In genomic region chr17:79087428-79088143, GRCh38 we compare ENCODE assay signal across 8 cellular contexts. TPM values are rescaled to one million over a fixed set of nuclear protein-coding genes. Genes with fewer than 3 reads are reported as not detected.
DNase-seq lines count a peak whose midpoint lies in the region; ATAC-seq and TF ChIP-seq lines count a peak whose summit lies in the region.

No MANE protein-coding gene starts in this region.

- peaks cover 4 to 27% of the 10 kb centered on the region in 2 donors for H3K27me3 ChIP-seq in left lung

- H3K4me3 ChIP-seq in AG04449 (ENCODE audit: low read depth, low read length), result no peak overlapping the region
- H3K4me3 ChIP-seq in left lung, result no peak overlapping the region

- peak; percentile 85 for ATAC-seq in left lung
- ATAC-seq in GM21528 (IDR thresholded peaks at IDR 0.05; ENCODE audit: low FRiP score, unreplicated experiment), result no peak

- no peak for DNase-seq in AG04449 (ENCODE audit: low read depth, low spot score)
- peak; percentile 88 for DNase-seq in GM19238 (ENCODE audit: insufficient read length, low spot score)
- peak; percentile 91 for DNase-seq in NCI-H2196 (lab: John Stamatoyannopoulos, UW; ENCODE audit: unreplicated experiment)
- peak; percentile 41 to 70 for DNase-seq in activated CD4-positive, alpha-beta T cell treated with anti-CD3 and anti-CD28 coated beads for 24 hours (ENCODE audit: low read depth in 2 of 2)
- peak; percentile 90 for DNase-seq in cerebellum (ENCODE audit: low spot score)
- DNase-seq in left lung, result peak; percentile 64 to 90
- DNase-seq in stimulated activated CD4-positive, alpha-beta T cell treated with anti-CD3 and anti-CD28 coated beads, Interleukin-4, amount 100 ng/mL, for 4 hours, result peak; percentile 63 to 75

- H3K4me1 ChIP-seq in left lung, result peaks cover 0 to 4% of the 10 kb centered on the region in 2 donors

- intact Hi-C loops in left lung (cut with DNase I), result loop anchor here in 1 of 2 donors (5.0 kb wide), 1 partner anchor 305 kb away; no protein-coding TSS in a partner anchor

- H3K36me3 ChIP-seq in left lung, result peaks cover 0 to 49% of the 10 kb centered on the region in 2 donors

- TF ChIP-seq CTCF in AG04449 (IDR thresholded peaks at IDR 0.05; ENCODE audit: insufficient read depth, low read length, missing control alignments), result peak; percentile 93
- peak; percentile 85 to 92 for TF ChIP-seq CTCF in left lung (IDR thresholded peaks at IDR 0.05)

- H3K9me3 ChIP-seq in left lung, result no peaks in the 10 kb centered on the region

- POLR2A ChIA-PET in AG04449 (lab: Yijun Ruan, JAX), result no interaction called here

- no peak overlapping the region for H3K27ac ChIP-seq in left lung

- CTCF ChIA-PET in AG04449 (lab: Yijun Ruan, JAX), result interaction anchor here (0.7 to 10.9 kb wide), 33 partner anchors 9 to 620 kb away, joined by 3 to 473 read pairs (median 5); partner anchors contain the start of gene ENGASE

RNA-seq across cellular contexts. Expression of gene ENGASE, which starts 13.0 kb away (rescaled TPM):
- 12.5 TPM for total RNA-seq in cerebellum
- total RNA-seq in left lung, result 10 to 100 TPM; 46.9 to 50.2 TPM
